ENCODE assay signal across 8 cellular contexts in genomic region chr1:2392071-2392442, GRCh38. TPM values are rescaled to one million over a fixed set of nuclear protein-coding genes. Genes with fewer than 3 reads are reported as not detected.
DNase-seq lines count a peak whose midpoint lies in the region; ATAC-seq and TF ChIP-seq lines count a peak whose summit lies in the region.

No MANE protein-coding gene starts in this region.

- no peaks in the 10 kb centered on the region for H3K9me3 Mint-ChIP-seq in CD8-positive, alpha-beta memory T cell
- H3K9me3 Mint-ChIP-seq in naive thymus-derived CD8-positive, alpha-beta T cell, result no peaks in the 10 kb centered on the region

- peak overlapping the region; percentile 83 to 91 (median 90) for H3K4me3 Mint-ChIP-seq in CD8-positive, alpha-beta memory T cell
- H3K4me3 Mint-ChIP-seq in naive thymus-derived CD8-positive, alpha-beta T cell, result peak overlapping the region; percentile 82 to 94 (median 89)

- peak in 1 of 5 donors; percentile 4 for DNase-seq in CD8-positive, alpha-beta memory T cell
- DNase-seq in coronary artery (ENCODE audit: low spot score), result no peak
- DNase-seq in naive thymus-derived CD8-positive, alpha-beta T cell, result no peak
- no peak for DNase-seq in NCI-H2171 (lab: John Stamatoyannopoulos, UW)
- DNase-seq in epidermal melanocyte (ENCODE audit: insufficient read length, low spot score), result no peak

- H3K36me3 Mint-ChIP-seq in CD8-positive, alpha-beta memory T cell, result peaks cover 0 to 41% (median 2%) of the 10 kb centered on the region in 3 donors
- peaks cover 0 to 35% (median 4%) of the 10 kb centered on the region in 3 donors for H3K36me3 Mint-ChIP-seq in naive thymus-derived CD8-positive, alpha-beta T cell

- POLR2A ChIA-PET in CD8-positive, alpha-beta memory T cell (lab: Charles Lee), result interaction anchor here (0.6 to 1.9 kb wide), 12 partner anchors 21 to 203 kb away, joined by 3 to 15 read pairs (median 8); partner anchors contain the start of genes FAAP20, PANK4 and TNFRSF14
- POLR2A ChIA-PET in naive thymus-derived CD8-positive, alpha-beta T cell (lab: Charles Lee), result interaction anchor here (0.7 to 2.7 kb wide), 24 partner anchors 8 to 243 kb away, joined by 3 to 16 read pairs (median 8); partner anchors contain the start of genes FAAP20, PANK4, PEX10 and PRXL2B

- no peaks in the 10 kb centered on the region for H3K27me3 ChIP-seq in CD8-positive, alpha-beta memory T cell (ENCODE audit: insufficient read depth, low read length, poor library complexity, severe bottlenecking)
- no peaks in the 10 kb centered on the region for H3K27me3 ChIP-seq in HUES6 (ENCODE audit: control insufficient read depth, insufficient read depth, low read length)

- peaks cover 28 to 56% (median 41%) of the 10 kb centered on the region in 3 donors for H3K4me1 Mint-ChIP-seq in CD8-positive, alpha-beta memory T cell
- peaks cover 22 to 49% (median 40%) of the 10 kb centered on the region in 4 donors for H3K4me1 Mint-ChIP-seq in naive thymus-derived CD8-positive, alpha-beta T cell

- peaks cover 19% of the 10 kb centered on the region for H3K36me3 ChIP-seq in CD8-positive, alpha-beta memory T cell (ENCODE audit: insufficient read depth, low read length)
- peaks cover 54% of the 10 kb centered on the region for H3K36me3 ChIP-seq in HUES6 (ENCODE audit: control insufficient read depth, insufficient read depth, low read length)

- peak overlapping the region; percentile 79 for H3K27ac ChIP-seq in CD8-positive, alpha-beta memory T cell (ENCODE audit: low read depth, low read length)
- H3K27ac ChIP-seq in HUES6 (ENCODE audit: low read depth, low read length), result no peak overlapping the region
- H3K27ac ChIP-seq in coronary artery, result peak overlapping the region; percentile 84 to 92

- peaks cover 34% of the 10 kb centered on the region for H3K4me1 ChIP-seq in CD8-positive, alpha-beta memory T cell (ENCODE audit: insufficient read depth, low read length)
- no peaks in the 10 kb centered on the region; the same call in 1 of the 2 replicates for H3K4me1 ChIP-seq in HUES6 (ENCODE audit: control insufficient read depth, insufficient read depth, low read length)

- no peaks in the 10 kb centered on the region for H3K9me3 ChIP-seq in CD8-positive, alpha-beta memory T cell (ENCODE audit: low read length)
- no peaks in the 10 kb centered on the region for H3K9me3 ChIP-seq in HUES6 (ENCODE audit: control insufficient read depth, insufficient read depth, low read depth, low read length)

- no peak for TF ChIP-seq CTCF in coronary artery (IDR thresholded peaks at IDR 0.05)

- peak overlapping the region; percentile 68 for H3K4me3 ChIP-seq in CD8-positive, alpha-beta memory T cell (ENCODE audit: low read length)
- H3K4me3 ChIP-seq in HUES6 (ENCODE audit: low read depth, low read length), result peak overlapping the region; percentile 89
- peak overlapping the region; percentile 95 for H3K4me3 ChIP-seq in coronary artery

- CTCF ChIA-PET in CD8-positive, alpha-beta memory T cell (lab: Charles Lee), result interaction anchor here (1.1 to 2.8 kb wide), 7 partner anchors 10 to 197 kb away, joined by 3 to 17 read pairs (median 6); partner anchors contain the start of gene FAAP20

- H3K9ac ChIP-seq in HUES6 (ENCODE audit: low read length), result peak overlapping the region; percentile 84

- ATAC-seq in naive thymus-derived CD8-positive, alpha-beta T cell, result no peak
- ATAC-seq in GM18861 (IDR thresholded peaks at IDR 0.05; ENCODE audit: unreplicated experiment) (no peak), HG03457 (IDR thresholded peaks at IDR 0.05; ENCODE audit: unreplicated experiment) (no peak)

- H3K27me3 Mint-ChIP-seq in CD8-positive, alpha-beta memory T cell, result no peaks in the 10 kb centered on the region
- no peaks in the 10 kb centered on the region for H3K27me3 Mint-ChIP-seq in naive thymus-derived CD8-positive, alpha-beta T cell

- peak overlapping the region; percentile 78 to 98 (median 92) for H3K27ac Mint-ChIP-seq in CD8-positive, alpha-beta memory T cell
- H3K27ac Mint-ChIP-seq in naive thymus-derived CD8-positive, alpha-beta T cell, result peak overlapping the region; percentile 87 to 94 (median 92)

RNA-seq across cellular contexts. Expression of gene RER1, which starts 0.4 kb away (rescaled TPM):
- 100 to 1,000 TPM; 214 to 222 TPM for total RNA-seq in CD8-positive, alpha-beta memory T cell
- 166 TPM for polyA plus RNA-seq in CD8-positive, alpha-beta memory T cell
- 100 to 1,000 TPM; 131 to 139 TPM for total RNA-seq in naive thymus-derived CD8-positive, alpha-beta T cell
- polyA plus RNA-seq in naive thymus-derived CD8-positive, alpha-beta T cell, result 100 to 1,000 TPM; 118 to 146 (median 126) TPM

RNA-seq across cellular contexts. Expression of gene MORN1, which starts 0.7 kb away (rescaled TPM):
- 10 to 100 TPM in 1 of 2 experiments, 1 to 10 TPM in 1; 9.4 to 10.4 TPM for total RNA-seq in CD8-positive, alpha-beta memory T cell
- polyA plus RNA-seq in CD8-positive, alpha-beta memory T cell, result 3.3 TPM
- total RNA-seq in naive thymus-derived CD8-positive, alpha-beta T cell, result 10 to 100 TPM; 14.5 to 18.8 TPM
- polyA plus RNA-seq in naive thymus-derived CD8-positive, alpha-beta T cell, result 1 to 10 TPM; 4.3 to 7.1 (median 5.0) TPM

RNA-seq across cellular contexts. Expression of gene PEX10, which starts 20.3 kb away (rescaled TPM):
- 10 to 100 TPM; 25.6 to 26.2 TPM for total RNA-seq in CD8-positive, alpha-beta memory T cell
- 8.9 TPM for polyA plus RNA-seq in CD8-positive, alpha-beta memory T cell
- total RNA-seq in naive thymus-derived CD8-positive, alpha-beta T cell, result 10 to 100 TPM; 15.5 to 20.1 TPM
- polyA plus RNA-seq in naive thymus-derived CD8-positive, alpha-beta T cell, result 10 to 100 TPM in 1 of 3 donors, 1 to 10 TPM in 2; 7.5 to 10.4 (median 9.1) TPM
